Comparison of ENCODE assay signal across 8 cellular contexts in the genomic region with DNA sequence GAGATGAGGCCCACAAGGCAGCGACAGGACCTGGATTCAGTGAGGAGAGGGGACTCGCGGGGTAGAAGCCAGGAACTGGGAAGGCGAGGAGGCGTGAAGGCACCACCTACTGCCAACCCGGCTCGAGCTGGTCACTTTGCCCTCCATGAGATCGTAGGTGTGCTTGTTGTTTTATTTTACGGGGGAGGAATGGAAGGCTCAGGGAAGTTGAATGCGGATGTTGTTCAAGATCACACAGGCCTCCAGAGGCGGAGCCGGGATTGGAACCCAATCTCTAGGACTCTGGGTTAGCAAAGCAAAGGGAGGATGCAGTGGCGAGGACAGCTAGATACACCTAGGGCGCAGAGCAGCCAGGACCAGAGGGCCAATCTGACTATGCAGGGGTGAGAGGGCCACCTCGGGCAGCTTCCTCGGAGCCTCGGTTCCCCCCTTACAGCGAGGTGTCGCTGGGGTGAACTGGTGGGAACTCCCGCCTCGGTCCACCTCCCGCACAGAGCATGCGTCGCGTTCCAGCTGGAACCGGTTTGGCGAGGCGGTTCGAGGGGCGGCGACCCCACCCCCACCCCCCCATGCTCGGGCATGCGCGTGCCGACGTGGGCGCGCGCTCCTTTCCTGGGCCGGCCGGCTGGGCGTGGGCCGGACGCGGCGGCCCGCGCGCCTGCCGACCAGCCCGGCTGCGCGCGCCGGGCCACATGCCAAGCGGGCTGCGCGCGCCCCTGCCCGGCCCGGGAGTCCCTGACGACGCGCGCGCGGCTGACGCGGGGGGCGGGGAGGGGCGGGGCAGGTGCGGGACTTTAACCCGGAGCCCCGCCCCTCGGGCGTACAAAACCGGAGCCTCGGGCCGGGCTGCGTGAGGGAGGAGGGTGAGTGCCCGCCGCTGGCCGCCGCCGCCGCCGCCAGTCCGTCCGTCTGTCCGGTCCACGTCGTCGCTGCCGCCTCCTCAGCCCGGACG.
DNase-seq lines count a peak whose midpoint lies in the region; ATAC-seq, FAIRE-seq and TF ChIP-seq lines count a peak whose summit lies in the region.

No MANE protein-coding gene starts in this region.

- H3K9me3 Mint-ChIP-seq in activated B cell treated with CpG ODN at 0.5 μM for 24 hours, result no peaks in the 10 kb centered on the region

- H3K27ac ChIP-seq in spleen, result peak overlapping the region; percentile 79 to 97 (median 92)

- no peaks in the 10 kb centered on the region for H3K27me3 ChIP-seq in bronchial epithelial cell (ENCODE audit: control insufficient read depth, insufficient read depth, low read length)
- no peaks in the 10 kb centered on the region for H3K27me3 ChIP-seq in spleen (replicated peaks in 1 of 7)

- no peaks in the 10 kb centered on the region for H3K9me3 ChIP-seq in spleen

- peak overlapping the region; percentile 74 for H3K4me3 Mint-ChIP-seq in activated B cell treated with CpG ODN at 0.5 μM for 24 hours

- TF ChIP-seq POLR2A in spleen (IDR thresholded peaks at IDR 0.05), result peak in 2 of 3 donors; percentile 72 to 73

- H3K36me3 ChIP-seq in bronchial epithelial cell (ENCODE audit: control insufficient read depth, insufficient read depth, low read length) (peaks cover 2% of the 10 kb centered on the region), spleen (peaks cover 0 to 8% (median 0%) of the 10 kb centered on the region in 6 donors)

- POLR2A ChIA-PET in activated B cell treated with CpG ODN at 0.5 μM for 24 hours (lab: Charles Lee), result interaction anchor here (0.5 to 1.7 kb wide), 9 partner anchors 10 to 869 kb away, joined by 3 to 9 read pairs (median 4); a partner anchor contains a TSS

- no peak for FAIRE-seq in bronchial epithelial cell (lab: Jason Lieb, UNC)

- intact Hi-C loops in activated B cell treated with CpG ODN at 0.5 μM for 24 hours (cut with micrococcal nuclease) (loop anchor here (1.0 to 10.0 kb wide), 9 partner anchors 11 to 1786 kb away; a partner anchor contains a TSS), spleen (cut with DNase I; ENCODE audit: low total_unique reads) (no loop called here)

- H3K4me3 ChIP-seq in bronchial epithelial cell (ENCODE audit: low read depth, low read length), result peak overlapping the region; percentile 69
- H3K4me3 ChIP-seq in spleen, result peak overlapping the region; percentile 24 to 80 (median 67)

- peak; percentile 99 for DNase-seq in AG08395 (ENCODE audit: low spot score)
- DNase-seq in NCI-H2196 treated with DMSO at 0.1 percent for 48 hours (lab: John Stamatoyannopoulos, UW; ENCODE audit: unreplicated experiment), result peak; percentile 92
- peak; percentile 85 for DNase-seq in activated B cell treated with CpG ODN at 0.5 μM for 24 hours
- peak; percentile 77 for DNase-seq in bronchial epithelial cell (ENCODE audit: low read depth)
- peak; percentile 88 for DNase-seq in iris pigment epithelial cell (ENCODE audit: low read depth)
- DNase-seq in spleen, result peak; percentile 97

- peaks cover 46% of the 10 kb centered on the region for H3K4me1 Mint-ChIP-seq in activated B cell treated with CpG ODN at 0.5 μM for 24 hours

- CTCF ChIA-PET in activated B cell treated with CpG ODN at 0.5 μM for 24 hours (lab: Charles Lee), result no interaction called here

- ATAC-seq in GM18907 (IDR thresholded peaks at IDR 0.05; ENCODE audit: unreplicated experiment) (peak; percentile 62), HG03135 (IDR thresholded peaks at IDR 0.05; ENCODE audit: unreplicated experiment) (peak; percentile 72), activated B cell treated with CpG ODN at 0.5 μM for 24 hours (ENCODE audit: low read depth) (peak; percentile 75)

- H3K27me3 Mint-ChIP-seq in activated B cell treated with CpG ODN at 0.5 μM for 24 hours, result no peaks in the 10 kb centered on the region

- H3K27ac Mint-ChIP-seq in activated B cell treated with CpG ODN at 0.5 μM for 24 hours, result peak overlapping the region; percentile 91

- H3K4me1 ChIP-seq in spleen, result peaks cover 31 to 50% (median 49%) of the 10 kb centered on the region in 6 donors

- TF ChIP-seq CTCF in activated B cell treated with CpG ODN at 0.5 μM for 24 hours (IDR thresholded peaks at IDR 0.05), result no peak
- no peak for TF ChIP-seq CTCF in bronchial epithelial cell (IDR thresholded peaks at IDR 0.05; ENCODE audit: insufficient read depth, low read length, severe bottlenecking)
- peak in 1 of 11 experiments; percentile 38 for TF ChIP-seq CTCF in spleen (IDR thresholded peaks at IDR 0.05 in 8 of 11, conservative IDR thresholded peaks at IDR 0.05 in 3 of 11)

- 10 to 46% (median 20%) methylated on average over 20 to 95 of the region's 96 CpGs for WGBS in spleen, 5 donors

- no peaks in the 10 kb centered on the region for H3K36me3 Mint-ChIP-seq in activated B cell treated with CpG ODN at 0.5 μM for 24 hours (ENCODE audit: low read depth)

Comparison
In these comparisons a context has a peak if more than half of its experiments do, and no peak if none do; other contexts are left out.
1. Peak in every context shown above with its lines: DNase-seq, ATAC-seq, H3K4me3 ChIP-seq and H3K27ac ChIP-seq.